ENCODE assay signal across 8 cellular contexts in genomic region chr6:45681860-45682488, GRCh38.
A peak's percentile ranks its signal among the peaks of the same experiment; 100 is the strongest.
DNase-seq lines count a peak whose midpoint lies in the region; ATAC-seq and TF ChIP-seq lines count a peak whose summit lies in the region.

No MANE protein-coding gene starts in this region.

- H3K4me3 Mint-ChIP-seq in glutamatergic neuron (ENCODE audit: unreplicated experiment), result no peak overlapping the region

- no peaks in the 10 kb centered on the region for H3K27me3 Mint-ChIP-seq in glutamatergic neuron (ENCODE audit: unreplicated experiment)

- H3K27ac ChIP-seq in right atrium auricular region (no peak overlapping the region), OCI-LY3 (ENCODE audit: low read length) (peak overlapping the region; percentile 19; the same call in 1 of the 2 replicates), gastroesophageal sphincter (no peak overlapping the region)

- H3K4me1 ChIP-seq in right atrium auricular region, result peaks cover 0 to 10% of the 10 kb centered on the region in 2 donors
- peaks cover 34% of the 10 kb centered on the region for H3K4me1 ChIP-seq in OCI-LY3 (ENCODE audit: low read length)
- peaks cover 0 to 5% (median 0%) of the 10 kb centered on the region in 3 donors for H3K4me1 ChIP-seq in gastroesophageal sphincter

- H2AFZ ChIP-seq in OCI-LY3 (ENCODE audit: low read depth, low read length), result no peak overlapping the region

- no peaks in the 10 kb centered on the region for H3K27me3 ChIP-seq in right atrium auricular region
- H3K27me3 ChIP-seq in OCI-LY3 (ENCODE audit: low read depth, low read length), result peaks cover 77% of the 10 kb centered on the region
- peaks cover 3% of the 10 kb centered on the region for H3K27me3 ChIP-seq in gastroesophageal sphincter

- ATAC-seq in left ventricle myocardium superior (peak; percentile 33), HG02852 (IDR thresholded peaks at IDR 0.05; ENCODE audit: unreplicated experiment) (peak; percentile 90), gastroesophageal sphincter (no peak)

- no peaks in the 10 kb centered on the region for H3K79me2 ChIP-seq in OCI-LY3 (ENCODE audit: low read length)

- H3K27ac Mint-ChIP-seq in glutamatergic neuron (ENCODE audit: unreplicated experiment), result no peak overlapping the region

- no peak for TF ChIP-seq CTCF in right atrium auricular region (IDR thresholded peaks at IDR 0.05)
- no peak for TF ChIP-seq CTCF in OCI-LY3 (IDR thresholded peaks at IDR 0.05; ENCODE audit: low read depth, low read length)
- TF ChIP-seq CTCF in gastroesophageal sphincter (IDR thresholded peaks at IDR 0.05), result no peak
- TF ChIP-seq CTCF in glutamatergic neuron (IDR thresholded peaks at IDR 0.05; ENCODE audit: partially characterized antibody, unreplicated experiment), result no peak

- no peak overlapping the region for H3K9ac ChIP-seq in OCI-LY3 (ENCODE audit: low read length)

- peak overlapping the region; percentile 60 for H3K4me2 ChIP-seq in OCI-LY3 (ENCODE audit: low read length)

- H3K9me3 Mint-ChIP-seq in glutamatergic neuron (ENCODE audit: unreplicated experiment), result no peaks in the 10 kb centered on the region

- peaks cover 10% of the 10 kb centered on the region for H3K4me1 Mint-ChIP-seq in glutamatergic neuron (ENCODE audit: low read depth, unreplicated experiment)

- intact Hi-C loops in left ventricle myocardium superior (cut with micrococcal nuclease), result no loop called here

- no peak for TF ChIP-seq EP300 in gastroesophageal sphincter (IDR thresholded peaks at IDR 0.05)

- peaks cover 10% of the 10 kb centered on the region for H4K20me1 ChIP-seq in OCI-LY3 (ENCODE audit: insufficient read depth, low read length)

- WGBS in gastroesophageal sphincter (ENCODE audit: low coverage in 1 of 2), 2 donors, result 57 to 76% methylated on average over 2 to 4 of the region's 4 CpGs

- H3K9me3 ChIP-seq in right atrium auricular region (peaks cover 0 to 24% of the 10 kb centered on the region in 2 donors), OCI-LY3 (ENCODE audit: insufficient read depth, low read length) (peaks cover 8% of the 10 kb centered on the region), gastroesophageal sphincter (peaks cover 0 to 50% (median 0%) of the 10 kb centered on the region in 3 donors)

- H3K36me3 Mint-ChIP-seq in glutamatergic neuron (ENCODE audit: unreplicated experiment), result no peaks in the 10 kb centered on the region

- TF ChIP-seq POLR2A in gastroesophageal sphincter (IDR thresholded peaks at IDR 0.05), result no peak

- DNase-seq in left ventricle myocardium superior (no peak), right atrium auricular region (ENCODE audit: low spot score) (no peak), fibroblast of peridontal ligament (ENCODE audit: extremely low read depth) (peak; percentile 54), DMS114 treated with DMSO at 0.1 percent for 48 hours (lab: John Stamatoyannopoulos, UW; ENCODE audit: unreplicated experiment) (no peak), glutamatergic neuron (no peak)

- H3K36me3 ChIP-seq in right atrium auricular region (no peaks in the 10 kb centered on the region), OCI-LY3 (replicated peaks; ENCODE audit: low read depth, low read length) (peaks cover 2% of the 10 kb centered on the region), gastroesophageal sphincter (no peaks in the 10 kb centered on the region)

- no peak overlapping the region for H3K4me3 ChIP-seq in right atrium auricular region
- H3K4me3 ChIP-seq in OCI-LY3 (ENCODE audit: low read length), result peak overlapping the region; percentile 15; the same call in 1 of the 2 replicates
- H3K4me3 ChIP-seq in gastroesophageal sphincter, result no peak overlapping the region
